9 cellular contexts compared by ENCODE assay signal in genomic region chr9:15277400-15278137, GRCh38. TPM values are rescaled to one million over a fixed set of nuclear protein-coding genes. Genes with fewer than 3 reads are reported as not detected.
DNase-seq lines count a peak whose midpoint lies in the region; ATAC-seq and TF ChIP-seq lines count a peak whose summit lies in the region.
"Had no signal": no experiment of that assay in that cellular context is flagged by ENCODE, and none has a peak within 500 bp of the region (broad histone marks: within the 10 kb centered on the region; RNA-seq: fewer than 3 reads in every experiment).

No MANE protein-coding gene starts in this region.

- H3K36me3 Mint-ChIP-seq in CD8-positive, alpha-beta T cell: peaks cover 5% of the 10 kb centered on the region
- H3K36me3 Mint-ChIP-seq in stimulated activated naive B cell treated with anti-CD40 and anti-IgM and Interleukin-4, amounts not matched to agents 10 μg/mL and 1 μg/mL and 100 μg/mL, for 72 hours: no peaks in the 10 kb centered on the region
- H3K36me3 Mint-ChIP-seq: IgD-negative memory B cell had no signal

- H3K4me3 ChIP-seq in CD8-positive, alpha-beta T cell (ENCODE audit: low read depth, low read length): no peak overlapping the region
- no peak overlapping the region for H3K4me3 ChIP-seq in RWPE2 (ENCODE audit: severe bottlenecking)

- H3K4me1 Mint-ChIP-seq in CD8-positive, alpha-beta T cell (ENCODE audit: low read depth): peaks cover 52% of the 10 kb centered on the region
- peaks cover 10 to 15% of the 10 kb centered on the region in 2 donors for H3K4me1 Mint-ChIP-seq in stimulated activated naive B cell treated with anti-CD40 and anti-IgM and Interleukin-4, amounts not matched to agents 10 μg/mL and 1 μg/mL and 100 μg/mL, for 72 hours

- no peaks in the 10 kb centered on the region for H3K27me3 Mint-ChIP-seq in CD8-positive, alpha-beta T cell (ENCODE audit: low read depth)
- no peaks in the 10 kb centered on the region for H3K27me3 Mint-ChIP-seq in stimulated activated naive B cell treated with anti-CD40 and anti-IgM and Interleukin-4, amounts not matched to agents 10 μg/mL and 1 μg/mL and 100 μg/mL, for 72 hours
- H3K27me3 Mint-ChIP-seq: IgD-negative memory B cell had no signal

- no peak for DNase-seq in CD8-positive, alpha-beta T cell
- DNase-seq in RWPE2 (ENCODE audit: low spot score) (no peak), foreskin melanocyte (peak; percentile 29), HuH-7.5 (ENCODE audit: low spot score) (no peak)
- DNase-seq in stimulated activated naive B cell treated with anti-CD40 and anti-IgM and Interleukin-4, amounts not matched to agents 10 μg/mL and 1 μg/mL and 100 μg/mL, for 72 hours: no peak

- H3K27me3 ChIP-seq in CD8-positive, alpha-beta T cell (ENCODE audit: insufficient read depth, low read length): no peaks in the 10 kb centered on the region
- no peaks in the 10 kb centered on the region for H3K27me3 ChIP-seq in RWPE2 (ENCODE audit: insufficient read depth, poor library complexity, severe bottlenecking)

- H3K36me3 ChIP-seq in CD8-positive, alpha-beta T cell (ENCODE audit: insufficient read depth, low read length): no peaks in the 10 kb centered on the region
- no peaks in the 10 kb centered on the region for H3K36me3 ChIP-seq in RWPE2 (ENCODE audit: low read depth)

- no peak for ATAC-seq in CD8-positive, alpha-beta T cell
- ATAC-seq in GM21576 (IDR thresholded peaks at IDR 0.05; ENCODE audit: unreplicated experiment) (peak; percentile 49), RWPE2 (ENCODE audit: low read depth) (no peak), GM19395 (IDR thresholded peaks at IDR 0.05; ENCODE audit: unreplicated experiment) (no peak), HG02938 (IDR thresholded peaks at IDR 0.05; ENCODE audit: unreplicated experiment) (no peak)
- ATAC-seq in stimulated activated naive B cell treated with anti-CD40 and anti-IgM and Interleukin-4, amounts not matched to agents 10 μg/mL and 1 μg/mL and 100 μg/mL, for 72 hours (replicated peaks): peak; percentile 82 to 88

- CTCF ChIA-PET in CD8-positive, alpha-beta T cell (lab: Charles Lee): interaction anchor here (0.5 to 1.8 kb wide), 23 partner anchors 9 to 328 kb away, joined by 3 to 21 read pairs (median 4); partner anchors contain the start of gene TTC39B

- H3K9me3 Mint-ChIP-seq in CD8-positive, alpha-beta T cell: no peaks in the 10 kb centered on the region
- no peaks in the 10 kb centered on the region for H3K9me3 Mint-ChIP-seq in stimulated activated naive B cell treated with anti-CD40 and anti-IgM and Interleukin-4, amounts not matched to agents 10 μg/mL and 1 μg/mL and 100 μg/mL, for 72 hours
- H3K9me3 Mint-ChIP-seq: IgD-negative memory B cell had no signal

- TF ChIP-seq CTCF in CD8-positive, alpha-beta T cell (IDR thresholded peaks at IDR 0.05): peak; percentile 56
- TF ChIP-seq CTCF in RWPE2 (IDR thresholded peaks at IDR 0.05; ENCODE audit: poor library complexity, severe bottlenecking): peak; percentile 51

- H3K9me3 ChIP-seq in CD8-positive, alpha-beta T cell (ENCODE audit: low read length): no peaks in the 10 kb centered on the region
- no peaks in the 10 kb centered on the region for H3K9me3 ChIP-seq in RWPE2 (ENCODE audit: severe bottlenecking)

- H3K27ac Mint-ChIP-seq in CD8-positive, alpha-beta T cell: no peak overlapping the region
- H3K27ac Mint-ChIP-seq in stimulated activated naive B cell treated with anti-CD40 and anti-IgM and Interleukin-4, amounts not matched to agents 10 μg/mL and 1 μg/mL and 100 μg/mL, for 72 hours: peak overlapping the region; percentile 62
- H3K27ac Mint-ChIP-seq: IgD-negative memory B cell had no signal

- H3K27ac ChIP-seq in CD8-positive, alpha-beta T cell (ENCODE audit: low read depth, low read length): no peak overlapping the region
- no peak overlapping the region for H3K27ac ChIP-seq in RWPE2 (ENCODE audit: poor library complexity, severe bottlenecking)

- intact Hi-C loops in CD8-positive, alpha-beta T cell (cut with DNase I, micrococcal nuclease): loop anchor here (1.0 to 5.0 kb wide), 9 partner anchors 22 to 329 kb away; no protein-coding TSS in a partner anchor

- no peaks in the 10 kb centered on the region for H3K4me1 ChIP-seq in CD8-positive, alpha-beta T cell (ENCODE audit: insufficient read depth, low read length)
- peaks cover 5% of the 10 kb centered on the region for H3K4me1 ChIP-seq in RWPE2 (ENCODE audit: insufficient read depth, poor library complexity, severe bottlenecking)

- no peak overlapping the region for H3K4me3 Mint-ChIP-seq in CD8-positive, alpha-beta T cell
- no peak overlapping the region for H3K4me3 Mint-ChIP-seq in stimulated activated naive B cell treated with anti-CD40 and anti-IgM and Interleukin-4, amounts not matched to agents 10 μg/mL and 1 μg/mL and 100 μg/mL, for 72 hours
- H3K4me3 Mint-ChIP-seq: IgD-negative memory B cell had no signal

- POLR2A ChIA-PET in CD8-positive, alpha-beta T cell (lab: Charles Lee): interaction anchor here (1.0 to 1.1 kb wide), 2 partner anchors 34 to 56 kb away, joined by 3 read pairs; no protein-coding TSS in a partner anchor

RNA-seq across cellular contexts. Expression of gene TTC39B, which starts 29.4 kb away (rescaled TPM):
- 10 to 100 TPM; 23.3 to 23.8 TPM for total RNA-seq in CD8-positive, alpha-beta T cell

Comparison
In these comparisons a context has a peak if more than half of its experiments do, and no peak if none do; other contexts are left out.
1. ATAC-seq: peak in GM21576 (single experiment) and stimulated activated naive B cell treated with anti-CD40 and anti-IgM and Interleukin-4, amounts not matched to agents 10 μg/mL and 1 μg/mL and 100 μg/mL, for 72 hours (2 of 2); none in CD8-positive, alpha-beta T cell (single experiment), RWPE2 (single experiment), GM19395 (single experiment) and HG02938 (single experiment).